Comparison of ENCODE assay signal across 13 cellular contexts in the genomic region with DNA sequence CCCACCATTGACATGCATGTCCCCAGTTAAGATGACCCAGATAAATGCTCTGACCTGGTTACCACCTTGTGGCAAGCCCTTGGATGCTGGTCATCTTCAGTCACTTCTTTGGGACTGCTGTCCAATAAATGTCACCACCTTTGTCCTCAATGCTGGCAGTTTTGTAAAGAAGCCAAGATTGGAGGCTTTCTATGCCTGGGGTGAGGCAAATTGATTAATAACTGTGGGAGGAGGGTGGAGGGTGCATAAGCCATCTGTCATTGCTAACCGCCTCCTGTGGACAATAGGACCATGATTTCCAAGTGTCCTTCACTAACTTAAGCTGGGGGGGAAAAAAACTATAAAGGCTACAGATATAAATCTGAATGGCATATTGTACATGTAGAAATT. TPM values are rescaled to one million over a fixed set of nuclear protein-coding genes. Genes with fewer than 3 reads are reported as not detected.
A peak's percentile ranks its signal among the peaks of the same experiment; 100 is the strongest.
DNase-seq lines count a peak whose midpoint lies in the region; ATAC-seq, FAIRE-seq and TF ChIP-seq lines count a peak whose summit lies in the region.
"Had no signal": no experiment of that assay in that cellular context is flagged by ENCODE, and none has a peak within 500 bp of the region (broad histone marks: within the 10 kb centered on the region; RNA-seq: fewer than 3 reads in every experiment).

No MANE protein-coding gene starts in this region.

- BruUV-seq in HepG2 (replicated peaks; lab: Mats Ljungman, UMichigan), result no TSS peak

- TF ChIP-seq RAD21 in liver (IDR thresholded peaks at IDR 0.05) (peak; percentile 14 to 30), HepG2 (CRISPR knock-in tag; IDR thresholded peaks at IDR 0.05) (no peak)

- FAIRE-seq in HepG2 (lab: Jason Lieb, UNC), result no peak
- FAIRE-seq: colon had no signal

- H3K79me2 ChIP-seq in HepG2 (ENCODE audit: insufficient read depth, low read length) (peaks cover 2% of the 10 kb centered on the region), trophoblast cell (ENCODE audit: control insufficient read depth, insufficient read depth, low read length, poor library complexity) (no peaks in the 10 kb centered on the region), H9 (ENCODE audit: insufficient read depth, low read length) (no peaks in the 10 kb centered on the region)

- H2BK12ac ChIP-seq in trophoblast cell (ENCODE audit: low read length) (no peak overlapping the region), H9 (ENCODE audit: insufficient read length, low read depth, low read length) (no peak overlapping the region)

- no peaks in the 10 kb centered on the region for H3K27me3 Mint-ChIP-seq in H9 (ENCODE audit: low read depth)

- H4K91ac ChIP-seq in trophoblast cell (ENCODE audit: low read depth, low read length), result no peak overlapping the region
- no peak overlapping the region for H4K91ac ChIP-seq in H9 (ENCODE audit: insufficient read length, low read depth, low read length)

- in situ Hi-C loops in HepG2 (cut with HindIII; ENCODE audit: extremely low pct_ligation_motif_present, low pct_unique_long_range_greater_than_20kb), result no loop called here

- no peak overlapping the region for H3K18ac ChIP-seq in trophoblast cell (ENCODE audit: low read length)
- no peak overlapping the region for H3K18ac ChIP-seq in H9 (ENCODE audit: insufficient read length, low read depth, low read length)

- H3K27me3 ChIP-seq in liver (ENCODE audit: control insufficient read depth in 4 of 4, insufficient read depth in 4 of 4, low read length in 3 of 4) (no peaks in the 10 kb centered on the region), HepG2 (ENCODE audit: control insufficient read depth in 1 of 2, insufficient read depth in 2 of 2, low read length in 2 of 2) (no peaks in the 10 kb centered on the region), WERI-Rb-1 (ENCODE audit: insufficient read depth, low read depth, severe bottlenecking) (no peaks in the 10 kb centered on the region), trophoblast cell (ENCODE audit: insufficient read depth, low read length) (no peaks in the 10 kb centered on the region), colonic mucosa (no peaks in the 10 kb centered on the region), H9 (ENCODE audit: insufficient read depth, low read length) (no peaks in the 10 kb centered on the region)
- H3K27me3 ChIP-seq: ovary, Peyer's patch had no signal

- ATAC-seq in HepG2, result no peak
- ATAC-seq in left lobe of liver, result peak; percentile 78
- ATAC-seq in HG02623 (IDR thresholded peaks at IDR 0.05; ENCODE audit: unreplicated experiment), result no peak

- no peak overlapping the region for H3K23ac ChIP-seq in trophoblast cell (ENCODE audit: low read length)
- H3K23ac ChIP-seq in H9 (ENCODE audit: insufficient read length, low read depth, low read length), result no peak overlapping the region

- no peaks in the 10 kb centered on the region for H3K23me2 ChIP-seq in H9 (ENCODE audit: insufficient read length, low read depth, low read length, poor library complexity, severe bottlenecking)

- CTCF ChIA-PET in HepG2 (lab: Yijun Ruan, JAX; ENCODE audit: low intra/inter-chr PET ratio, low total read pairs), result no interaction called here

- peak overlapping the region in 1 of 3 experiments; percentile 66; a peak in 4 of 7 replicates for H3K27ac Mint-ChIP-seq in H9
- H3K27ac Mint-ChIP-seq: T-helper 2 cell treated with Interferon-gamma antibody and Interleukin-4, amounts not matched to agents 5 μg/mL and 100 μg/mL, for 36 hours had no signal

- H4K12ac ChIP-seq in trophoblast cell (ENCODE audit: low read depth, low read length), result no peak overlapping the region

- H2BK120ac ChIP-seq in trophoblast cell (ENCODE audit: insufficient read depth, low read length, poor library complexity) (no peak overlapping the region), H9 (ENCODE audit: low read depth, low read length, poor library complexity, severe bottlenecking) (no peak overlapping the region)

- no peaks in the 10 kb centered on the region for H3K9me3 Mint-ChIP-seq in H9
- H3K9me3 Mint-ChIP-seq: T-helper 2 cell treated with Interferon-gamma antibody and Interleukin-4, amounts not matched to agents 5 μg/mL and 100 μg/mL, for 36 hours had no signal

- H3K4me2 ChIP-seq in HepG2 (ENCODE audit: low read depth, low read length) (no peak overlapping the region), trophoblast cell (ENCODE audit: low read length) (no peak overlapping the region), H9 (ENCODE audit: insufficient read depth, insufficient read length, low read length) (no peak overlapping the region)

- H3K14ac ChIP-seq in trophoblast cell (ENCODE audit: low read length), result no peak overlapping the region
- H3K14ac ChIP-seq in H9 (ENCODE audit: insufficient read depth, low read length), result no peak overlapping the region

- H4K8ac ChIP-seq in trophoblast cell (ENCODE audit: low read depth, low read length), result no peak overlapping the region
- H4K8ac ChIP-seq in H9 (replicated peaks; ENCODE audit: insufficient read length, low read depth, low read length), result no peak overlapping the region

- H2BK5ac ChIP-seq in trophoblast cell (ENCODE audit: low read depth, low read length, poor library complexity) (no peak overlapping the region), H9 (ENCODE audit: insufficient read length, low read length) (no peak overlapping the region)

- peaks cover 19 to 22% of the 10 kb centered on the region in 2 experiments for H3K4me1 Mint-ChIP-seq in H9

- H3K4me3 ChIP-seq in liver (ENCODE audit: low read depth in 1 of 3, low read length in 3 of 3), result no peak overlapping the region
- no peak overlapping the region for H3K4me3 ChIP-seq in HepG2 (replicated peaks in 1 of 3; ENCODE audit: insufficient read depth in 1 of 3, low read depth in 2 of 3, low read length in 3 of 3)
- no peak overlapping the region for H3K4me3 ChIP-seq in WERI-Rb-1 (ENCODE audit: low read depth, low read length)
- no peak overlapping the region for H3K4me3 ChIP-seq in trophoblast cell (ENCODE audit: low read depth, low read length)
- no peak overlapping the region for H3K4me3 ChIP-seq in colonic mucosa
- H3K4me3 ChIP-seq: ovary, Peyer's patch had no signal

- peaks cover 2 to 35% (median 4%) of the 10 kb centered on the region in 3 experiments; a peak in 5 of 7 replicates for H3K36me3 Mint-ChIP-seq in H9 (ENCODE audit: insufficient read depth in 1 of 3, low read depth in 3 of 3)

- no peak overlapping the region for H2BK20ac ChIP-seq in H9 (ENCODE audit: low read depth, low read length, poor library complexity, severe bottlenecking)

- no peak overlapping the region for H3K4me3 Mint-ChIP-seq in H9
- H3K4me3 Mint-ChIP-seq: T-helper 2 cell treated with Interferon-gamma antibody and Interleukin-4, amounts not matched to agents 5 μg/mL and 100 μg/mL, for 36 hours had no signal

- no peak for TF ChIP-seq CTCF in liver (IDR thresholded peaks at IDR 0.05; ENCODE audit: low read depth, low read length, missing input control)
- no peak for TF ChIP-seq CTCF in HepG2 (CRISPR knock-in tag; IDR thresholded peaks at IDR 0.05)
- TF ChIP-seq CTCF in WERI-Rb-1 (IDR thresholded peaks at IDR 0.05; ENCODE audit: low read depth, low read length), result no peak
- no peak for TF ChIP-seq CTCF in colonic mucosa (IDR thresholded peaks at IDR 0.05)
- TF ChIP-seq CTCF in H9 (conservative IDR thresholded peaks at IDR 0.05), result no peak

- no peak overlapping the region for H4K5ac ChIP-seq in H9 (ENCODE audit: insufficient read length, low read depth, low read length)

- H2AK5ac ChIP-seq in trophoblast cell (ENCODE audit: low read length) (no peak overlapping the region), H9 (ENCODE audit: insufficient read length, low read length) (no peak overlapping the region)

- no peaks in the 10 kb centered on the region for H3K9me3 ChIP-seq in liver (ENCODE audit: control insufficient read depth in 4 of 4, low read length in 3 of 4)
- H3K9me3 ChIP-seq in HepG2 (ENCODE audit: low read length), result no peaks in the 10 kb centered on the region
- no peaks in the 10 kb centered on the region for H3K9me3 ChIP-seq in WERI-Rb-1 (ENCODE audit: severe bottlenecking)
- no peaks in the 10 kb centered on the region for H3K9me3 ChIP-seq in trophoblast cell (ENCODE audit: insufficient read depth, low read depth, low read length)
- no peaks in the 10 kb centered on the region for H3K9me3 ChIP-seq in colonic mucosa
- H3K9me3 ChIP-seq in H9 (ENCODE audit: control insufficient read depth, low read depth, low read length), result no peaks in the 10 kb centered on the region
- H3K9me3 ChIP-seq: ovary, Peyer's patch had no signal

- no peak for TF ChIP-seq POLR2A in HepG2 (IDR thresholded peaks at IDR 0.05; ENCODE audit: insufficient read depth in 1 of 2, low read depth in 2 of 2, low read length in 2 of 2)

- TF ChIP-seq EP300 in HepG2 (IDR thresholded peaks at IDR 0.05; ENCODE audit: low read depth in 2 of 2, low read length in 2 of 2) (no peak), HepG2 (CRISPR knock-in tag; IDR thresholded peaks at IDR 0.05; ENCODE audit: borderline replicate concordance) (no peak)

- H2AFZ ChIP-seq in HepG2 (ENCODE audit: low read length) (no peak overlapping the region), trophoblast cell (ENCODE audit: insufficient read depth, low read length, poor library complexity) (no peak overlapping the region), H9 (ENCODE audit: low read length) (no peak overlapping the region)

- H3K56ac ChIP-seq in H9 (ENCODE audit: insufficient read length, low read depth, low read length), result no peak overlapping the region

- no peak overlapping the region for H3T11ph ChIP-seq in H9 (ENCODE audit: low read length)

- POLR2A ChIA-PET in HepG2 (lab: Yijun Ruan, JAX), result interaction anchor here (1.4 to 1.8 kb wide), 4 partner anchors 12 to 25 kb away, joined by 4 to 10 read pairs (median 8); a partner anchor contains a TSS

- H3K4me1 ChIP-seq in liver (ENCODE audit: control insufficient read depth in 4 of 4, insufficient read depth in 4 of 4, low read length in 3 of 4) (peaks cover 4 to 26% (median 23%) of the 10 kb centered on the region in 4 donors), HepG2 (ENCODE audit: insufficient read depth, low read length) (peaks cover 15% of the 10 kb centered on the region; the same call in 1 of the 2 replicates), trophoblast cell (ENCODE audit: control insufficient read depth in 1 of 2, insufficient read depth in 2 of 2, low read length in 2 of 2) (no peaks in the 10 kb centered on the region), colonic mucosa (no peaks in the 10 kb centered on the region), H9 (ENCODE audit: insufficient read depth, low read length) (peaks cover 3% of the 10 kb centered on the region; the same call in 1 of the 2 replicates)

- DNase-seq in HepG2 (ENCODE audit: low spot score) (no peak), WERI-Rb-1 (peak; percentile 56), left lobe of liver (ENCODE audit: low spot score) (no peak), trophoblast cell (no peak), colonic mucosa (no peak), H9 (no peak)
- DNase-seq: mesendoderm, Peyer's patch had no signal

- 49% methylated on average over 1 of the region's 1 CpG for WGBS in liver
- WGBS in HepG2 (ENCODE audit: low lambda C conversion rate), result 100% methylated on average over 1 of the region's 1 CpG
- WGBS in trophoblast cell (ENCODE audit: extremely low coverage, insufficient coverage, insufficient read length), result no CpG with 5 or more reads among the region's 1 CpG
- no CpG with 5 or more reads among the region's 1 CpG for WGBS in H9 (ENCODE audit: extremely low coverage, insufficient read length, low lambda C conversion rate)

- H3K36me3 ChIP-seq in liver (ENCODE audit: control insufficient read depth in 4 of 4, insufficient read depth in 3 of 4, low read depth in 1 of 4, low read length in 3 of 4) (peaks cover 2 to 34% (median 22%) of the 10 kb centered on the region in 4 donors), HepG2 (replicated peaks in 1 of 2; ENCODE audit: control insufficient read depth in 1 of 2, insufficient read depth in 2 of 2, low read length in 2 of 2) (peaks cover 21 to 77% of the 10 kb centered on the region in 2 experiments), WERI-Rb-1 (peaks cover 53% of the 10 kb centered on the region), trophoblast cell (ENCODE audit: control insufficient read depth in 1 of 2, insufficient read depth in 2 of 2, low read length in 2 of 2) (peaks cover 12 to 26% of the 10 kb centered on the region in 2 experiments), colonic mucosa (no peaks in the 10 kb centered on the region)
- H3K36me3 ChIP-seq: ovary had no signal

- H3K9ac ChIP-seq in liver (ENCODE audit: low read depth in 1 of 2, low read length in 2 of 2) (no peak overlapping the region), HepG2 (ENCODE audit: insufficient read depth, low read depth, low read length) (no peak overlapping the region), trophoblast cell (ENCODE audit: low read length) (no peak overlapping the region), colonic mucosa (ENCODE audit: low read depth in 2 of 2, low read length in 2 of 2) (no peak overlapping the region), H9 (ENCODE audit: extremely low read depth, insufficient read length, low read length) (no peak overlapping the region)

- H3K4ac ChIP-seq in trophoblast cell (ENCODE audit: low read depth, low read length) (no peak overlapping the region), H9 (ENCODE audit: low read depth, low read length) (no peak overlapping the region)

- H3K27ac ChIP-seq in liver (ENCODE audit: low read depth in 1 of 2, low read length in 2 of 2) (peak overlapping the region in 1 of 2 donors; percentile 18), HepG2 (ENCODE audit: extremely low read length, insufficient read depth, low read length) (no peak overlapping the region), WERI-Rb-1 (peak overlapping the region; percentile 86), trophoblast cell (ENCODE audit: low read depth, low read length) (no peak overlapping the region), colonic mucosa (no peak overlapping the region), H9 (ENCODE audit: insufficient read length, low read depth, low read length) (no peak overlapping the region)
- H3K27ac ChIP-seq: ovary, Peyer's patch had no signal

- H4K20me1 ChIP-seq in HepG2 (ENCODE audit: insufficient read depth, low read length), result no peaks in the 10 kb centered on the region
- no peaks in the 10 kb centered on the region for H4K20me1 ChIP-seq in H9 (ENCODE audit: control insufficient read depth, insufficient read depth, insufficient read length)

- intact Hi-C loops in HepG2 (cut with micrococcal nuclease; ENCODE audit: unreplicated experiment) (no loop called here), colonic mucosa (cut with DNase I) (no loop called here)

- H2BK15ac ChIP-seq in H9 (ENCODE audit: low read depth, low read length), result no peak overlapping the region

- no peaks in the 10 kb centered on the region for H3K79me1 ChIP-seq in trophoblast cell (ENCODE audit: low read length)
- H3K79me1 ChIP-seq in H9 (ENCODE audit: insufficient read depth, low read depth, low read length, poor library complexity, severe bottlenecking), result no peaks in the 10 kb centered on the region

RNA-seq across cellular contexts. Expression of a gene that starts 24.4 kb away (rescaled TPM):
- total RNA-seq in liver (10 to 100 TPM; 27.0 to 40.5 TPM), HepG2 (2016; rRNA removed; fragmentation: Illumina TruSeq; extraction: Trizol) (34.1 and 40.7 TPM in 2 replicates), left lobe of liver (16.6 TPM), colonic mucosa (10 to 100 TPM; 39.9 to 69.1 TPM), H9 (2021) (18.0 and 19.1 TPM in 2 replicates)
- polyA plus RNA-seq in liver (10 to 100 TPM in 1 of 2 donors, 1 to 10 TPM in 1; 7.0 to 10.5 TPM), HepG2 (2011; rRNA removed) (41.6 and 51.0 TPM in 2 replicates)
- 19.2 and 22.0 TPM in 2 replicates for total RNA-seq in HepG2 (2016; cell fraction: cytosol; rRNA removed; fragmentation: Illumina TruSeq; extraction: Trizol; ENCODE audit: low read depth)
- 35.8 and 44.1 TPM in 2 replicates for total RNA-seq in HepG2 (2016; cell fraction: insoluble cytoplasmic fraction; rRNA removed; fragmentation: Illumina TruSeq; extraction: Trizol)
- total RNA-seq in HepG2 (2016; cell fraction: membrane; rRNA removed; fragmentation: Illumina TruSeq; extraction: Trizol), result 36.6 and 37.4 TPM in 2 replicates
- total RNA-seq in HepG2 (2016; cell fraction: nucleus; rRNA removed; fragmentation: Illumina TruSeq; extraction: Trizol), result 27.2 and 29.0 TPM in 2 replicates
- 36.8 and 47.0 TPM in 2 replicates for polyA plus RNA-seq in HepG2 (2011; cell fraction: cytosol; rRNA removed)
- polyA plus RNA-seq in HepG2 (2011; cell fraction: nucleus; rRNA removed), result 90.0 and 92.3 TPM in 2 replicates
- 36.3 and 37.0 TPM in 2 replicates for polyA plus RNA-seq in HepG2 (2012)
- polyA plus RNA-seq in HepG2 (2016; cell fraction: cytosol; fragmentation: Illumina TruSeq; extraction: Trizol; ENCODE audit: low read depth), result 6.9 and 7.4 TPM in 2 replicates
- 32.2 and 35.3 TPM in 2 replicates for polyA plus RNA-seq in HepG2 (2016; cell fraction: insoluble cytoplasmic fraction; fragmentation: Illumina TruSeq; extraction: Trizol; ENCODE audit: low read depth)
- polyA plus RNA-seq in HepG2 (2016; cell fraction: membrane; fragmentation: Illumina TruSeq; extraction: Trizol; ENCODE audit: low read depth), result 19.0 and 20.8 TPM in 2 replicates
- polyA plus RNA-seq in HepG2 (2016; cell fraction: nucleus; fragmentation: Illumina TruSeq; extraction: Trizol; ENCODE audit: insufficient read depth, low read depth), result 53.7 and 57.1 TPM in 2 replicates
- 40.3 and 72.5 TPM in 2 replicates for polyA minus RNA-seq in HepG2 (2011; rRNA and poly(A)+ RNA removed; ENCODE audit: low replicate concordance)
- 27.5 and 31.2 TPM in 2 replicates for polyA minus RNA-seq in HepG2 (2011; cell fraction: cytosol; rRNA and poly(A)+ RNA removed)
- 41.3 and 58.9 TPM in 2 replicates for polyA minus RNA-seq in HepG2 (2011; cell fraction: nucleus; rRNA and poly(A)+ RNA removed)
- polyA plus RNA-seq in trophoblast cell (2013), result 20.1 TPM in 2 replicates

RNA-seq across cellular contexts. Expression of a gene that starts 24.7 kb away (rescaled TPM):
- 10 to 100 TPM in 1 of 2 donors, 1 to 10 TPM in 1; 5.9 to 22.4 TPM for total RNA-seq in liver
- 1 to 10 TPM; 5.6 to 6.4 TPM for polyA plus RNA-seq in liver
- total RNA-seq in HepG2 (2016; rRNA removed; fragmentation: Illumina TruSeq; extraction: Trizol), result 15.8 and 16.9 TPM in 2 replicates
- total RNA-seq in HepG2 (2016; cell fraction: cytosol; rRNA removed; fragmentation: Illumina TruSeq; extraction: Trizol; ENCODE audit: low read depth), result 6.8 and 8.8 TPM in 2 replicates
- total RNA-seq in HepG2 (2016; cell fraction: insoluble cytoplasmic fraction; rRNA removed; fragmentation: Illumina TruSeq; extraction: Trizol), result 13.7 and 15.4 TPM in 2 replicates
- 17.6 and 19.4 TPM in 2 replicates for total RNA-seq in HepG2 (2016; cell fraction: membrane; rRNA removed; fragmentation: Illumina TruSeq; extraction: Trizol)
- 13.3 and 15.3 TPM in 2 replicates for total RNA-seq in HepG2 (2016; cell fraction: nucleus; rRNA removed; fragmentation: Illumina TruSeq; extraction: Trizol)
- polyA plus RNA-seq in HepG2 (2011; rRNA removed), result 38.4 and 40.6 TPM in 2 replicates
- 34.5 and 40.6 TPM in 2 replicates for polyA plus RNA-seq in HepG2 (2011; cell fraction: cytosol; rRNA removed)
- 18.0 and 31.2 TPM in 2 replicates for polyA plus RNA-seq in HepG2 (2011; cell fraction: nucleus; rRNA removed)
- polyA plus RNA-seq in HepG2 (2012), result 33.1 and 35.3 TPM in 2 replicates
- 9.1 and 11.1 TPM in 2 replicates for polyA plus RNA-seq in HepG2 (2016; cell fraction: cytosol; fragmentation: Illumina TruSeq; extraction: Trizol; ENCODE audit: low read depth)
- 14.2 and 15.0 TPM in 2 replicates for polyA plus RNA-seq in HepG2 (2016; cell fraction: insoluble cytoplasmic fraction; fragmentation: Illumina TruSeq; extraction: Trizol; ENCODE audit: low read depth)
- polyA plus RNA-seq in HepG2 (2016; cell fraction: membrane; fragmentation: Illumina TruSeq; extraction: Trizol; ENCODE audit: low read depth), result 15.2 and 16.5 TPM in 2 replicates
- polyA plus RNA-seq in HepG2 (2016; cell fraction: nucleus; fragmentation: Illumina TruSeq; extraction: Trizol; ENCODE audit: insufficient read depth, low read depth), result 31.0 and 32.0 TPM in 2 replicates
- 7.5 and 15.0 TPM in 2 replicates for polyA minus RNA-seq in HepG2 (2011; rRNA and poly(A)+ RNA removed; ENCODE audit: low replicate concordance)
- polyA minus RNA-seq in HepG2 (2011; cell fraction: cytosol; rRNA and poly(A)+ RNA removed), result 17.7 and 19.8 TPM in 2 replicates
- 12.7 and 15.9 TPM in 2 replicates for polyA minus RNA-seq in HepG2 (2011; cell fraction: nucleus; rRNA and poly(A)+ RNA removed)
- 6.7 TPM for total RNA-seq in left lobe of liver
- 7.9 and 8.3 TPM in 2 replicates for polyA plus RNA-seq in trophoblast cell (2013)
- 1 to 10 TPM; 7.2 to 8.4 TPM for total RNA-seq in colonic mucosa
- total RNA-seq in H9 (2021), result 8.9 and 9.7 TPM in 2 replicates

RNA-seq across cellular contexts. Expression of a gene that starts 27.5 kb away (rescaled TPM):
- total RNA-seq in liver (10 to 100 TPM; 22.2 to 30.4 TPM), HepG2 (2016; rRNA removed; fragmentation: Illumina TruSeq; extraction: Trizol) (15.2 and 18.4 TPM in 2 replicates), left lobe of liver (15.5 TPM), colonic mucosa (10 to 100 TPM; 23.3 to 26.8 TPM), H9 (2021) (25.0 and 27.0 TPM in 2 replicates)
- polyA plus RNA-seq in liver (10 to 100 TPM in 1 of 2 donors, 1 to 10 TPM in 1; 6.7 to 11.1 TPM), HepG2 (2011; rRNA removed) (18.7 and 19.8 TPM in 2 replicates)
- 6.4 and 7.3 TPM in 2 replicates for total RNA-seq in HepG2 (2016; cell fraction: cytosol; rRNA removed; fragmentation: Illumina TruSeq; extraction: Trizol; ENCODE audit: low read depth)
- 14.1 and 17.8 TPM in 2 replicates for total RNA-seq in HepG2 (2016; cell fraction: insoluble cytoplasmic fraction; rRNA removed; fragmentation: Illumina TruSeq; extraction: Trizol)
- total RNA-seq in HepG2 (2016; cell fraction: membrane; rRNA removed; fragmentation: Illumina TruSeq; extraction: Trizol), result 9.0 and 9.5 TPM in 2 replicates
- total RNA-seq in HepG2 (2016; cell fraction: nucleus; rRNA removed; fragmentation: Illumina TruSeq; extraction: Trizol), result 31.9 and 34.5 TPM in 2 replicates
- polyA plus RNA-seq in HepG2 (2011; cell fraction: cytosol; rRNA removed), result 9.5 and 12.3 TPM in 2 replicates
- polyA plus RNA-seq in HepG2 (2011; cell fraction: nucleus; rRNA removed), result 50.5 and 56.5 TPM in 2 replicates
- 14.5 and 15.2 TPM in 2 replicates for polyA plus RNA-seq in HepG2 (2012)
- polyA plus RNA-seq in HepG2 (2016; cell fraction: cytosol; fragmentation: Illumina TruSeq; extraction: Trizol; ENCODE audit: low read depth), result 0.65 and 0.83 TPM in 2 replicates
- polyA plus RNA-seq in HepG2 (2016; cell fraction: insoluble cytoplasmic fraction; fragmentation: Illumina TruSeq; extraction: Trizol; ENCODE audit: low read depth), result 11.7 and 12.8 TPM in 2 replicates
- polyA plus RNA-seq in HepG2 (2016; cell fraction: membrane; fragmentation: Illumina TruSeq; extraction: Trizol; ENCODE audit: low read depth), result 2.2 and 2.5 TPM in 2 replicates
- 59.1 and 66.0 TPM in 2 replicates for polyA plus RNA-seq in HepG2 (2016; cell fraction: nucleus; fragmentation: Illumina TruSeq; extraction: Trizol; ENCODE audit: insufficient read depth, low read depth)
- 26.7 and 35.9 TPM in 2 replicates for polyA minus RNA-seq in HepG2 (2011; rRNA and poly(A)+ RNA removed; ENCODE audit: low replicate concordance)
- 11.9 and 13.6 TPM in 2 replicates for polyA minus RNA-seq in HepG2 (2011; cell fraction: cytosol; rRNA and poly(A)+ RNA removed)
- polyA minus RNA-seq in HepG2 (2011; cell fraction: nucleus; rRNA and poly(A)+ RNA removed), result 90.6 and 102 TPM in 2 replicates
- 13.6 and 15.0 TPM in 2 replicates for polyA plus RNA-seq in trophoblast cell (2013)
